Comparison of ENCODE assay signal across 26 cellular contexts in the genomic region with DNA sequence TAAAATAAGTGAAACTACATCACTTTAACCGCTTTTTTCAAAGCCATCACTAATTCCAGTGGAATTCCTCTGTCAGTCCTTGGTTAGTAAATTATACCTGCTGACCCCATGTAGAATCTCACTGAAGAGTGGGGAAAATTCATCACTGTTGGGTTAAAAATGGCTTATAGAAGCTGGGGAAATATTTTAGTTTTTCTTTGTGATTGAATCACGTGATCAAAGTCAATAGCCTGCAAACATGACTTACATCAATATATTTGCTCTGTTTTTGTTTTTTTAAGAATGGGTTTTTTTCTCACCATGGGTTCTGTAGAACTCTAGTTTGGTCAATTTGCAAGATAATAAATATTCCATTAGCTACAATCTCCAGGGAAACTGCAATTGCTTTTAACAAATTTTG.
"Had no signal": no experiment of that assay in that cellular context is flagged by ENCODE, and none has a peak within 500 bp of the region (broad histone marks: within the 10 kb centered on the region; RNA-seq: fewer than 3 reads in every experiment).

No MANE protein-coding gene starts in this region.

- H3K4me3 ChIP-seq: stomach, suprapubic skin, testis, thoracic aorta, thyroid gland, tibial artery, tibial nerve, transverse colon, upper lobe of left lung, upper lobe of right lung, uterus, vagina had no signal

- ATAC-seq: stimulated activated effector memory CD8-positive, alpha-beta T cell treated with anti-CD3 and anti-CD28 coated beads, Interleukin-12 subunit alpha, Interleukin-12 subunit beta, amount 100 ng/mL, for 72 hours; stimulated activated memory B cell treated with anti-CD40 and anti-IgM and Interleukin-4, amounts not matched to agents 10 μg/mL and 1 μg/mL and 100 μg/mL, for 72 hours; stimulated activated naive B cell treated with anti-CD40 and anti-IgM and Interleukin-4, amounts not matched to agents 10 μg/mL and 1 μg/mL and 100 μg/mL, for 72 hours; stimulated activated naive CD8-positive, alpha-beta T cell treated with anti-CD3 and anti-CD28 coated beads, Interleukin-15, amount 100 ng/mL, for 72 hours; stimulated activated naive CD8-positive, alpha-beta T cell treated with anti-CD3 and anti-CD28 coated beads, Interleukin-15, Interleukin-2, amounts not matched to agents 100 U/mL and 50 U/mL, for 24 hours; upper lobe of right lung had no signal

- H3K27me3 ChIP-seq: stomach, suprapubic skin, testis, thyroid gland, tibial artery, tibial nerve, transverse colon, upper lobe of left lung, upper lobe of right lung, uterus, vagina had no signal

- H3K9me3 ChIP-seq: stomach, suprapubic skin, testis, thoracic aorta, thyroid gland, tibial artery, tibial nerve, transverse colon, upper lobe of left lung, upper lobe of right lung, uterus, vagina had no signal

- DNase-seq: stimulated activated CD4-positive, alpha-beta T cell treated with anti-CD3 and anti-CD28 coated beads, Interleukin-2, amount 100 ng/mL, for 48 hours; stimulated activated CD4-positive, alpha-beta T cell treated with anti-CD3 and anti-CD28 coated beads, Interleukin-4, amount 100 ng/mL, for 1 hour; stimulated activated CD4-positive, alpha-beta T cell treated with anti-CD3 and anti-CD28 coated beads, Interleukin-4, amount 100 ng/mL, for 24 hours; stimulated activated CD4-positive, alpha-beta T cell treated with anti-CD3 and anti-CD28 coated beads, Interleukin-4, amount 100 ng/mL, for 4 hours; stimulated activated CD8-positive, alpha-beta memory T cell treated with anti-CD3 and anti-CD28 coated beads, Interleukin-4, amount 100 ng/mL, for 48 hours; stimulated activated naive B cell treated with anti-CD40 and anti-IgM and Interleukin-4, amounts not matched to agents 10 μg/mL and 1 μg/mL and 100 μg/mL, for 72 hours; stimulated activated naive CD4-positive, alpha-beta T cell; stimulated activated naive CD4-positive, alpha-beta T cell treated with Interleukin-2 at 50 U/mL for 16 hours; stimulated activated naive CD8-positive, alpha-beta T cell treated with anti-CD3 and anti-CD28 coated beads, Interleukin-15, amount 100 ng/mL, for 72 hours; stimulated activated naive CD8-positive, alpha-beta T cell treated with anti-CD3 and anti-CD28 coated beads, Interleukin-15, Interleukin-2, amounts not matched to agents 100 U/mL and 50 U/mL, for 24 hours; stomach; substantia nigra; testis; thyroid gland; tibial artery; transverse colon; upper lobe of left lung; upper lobe of right lung; uterus had no signal

- FAIRE-seq: urothelium cell line had no signal

- H3K27ac ChIP-seq: stomach, suprapubic skin, testis, thoracic aorta, thyroid gland, tibial artery, tibial nerve, transverse colon, upper lobe of left lung, upper lobe of right lung, uterus, vagina had no signal

- H3K36me3 ChIP-seq: stomach, suprapubic skin, thoracic aorta, thyroid gland, tibial artery, tibial nerve, transverse colon, upper lobe of left lung, upper lobe of right lung, uterus, vagina had no signal

- H3K4me1 ChIP-seq: stomach, suprapubic skin, testis, thyroid gland, tibial artery, tibial nerve, transverse colon, upper lobe of left lung, upper lobe of right lung, uterus, vagina had no signal
